In the genomic region with DNA sequence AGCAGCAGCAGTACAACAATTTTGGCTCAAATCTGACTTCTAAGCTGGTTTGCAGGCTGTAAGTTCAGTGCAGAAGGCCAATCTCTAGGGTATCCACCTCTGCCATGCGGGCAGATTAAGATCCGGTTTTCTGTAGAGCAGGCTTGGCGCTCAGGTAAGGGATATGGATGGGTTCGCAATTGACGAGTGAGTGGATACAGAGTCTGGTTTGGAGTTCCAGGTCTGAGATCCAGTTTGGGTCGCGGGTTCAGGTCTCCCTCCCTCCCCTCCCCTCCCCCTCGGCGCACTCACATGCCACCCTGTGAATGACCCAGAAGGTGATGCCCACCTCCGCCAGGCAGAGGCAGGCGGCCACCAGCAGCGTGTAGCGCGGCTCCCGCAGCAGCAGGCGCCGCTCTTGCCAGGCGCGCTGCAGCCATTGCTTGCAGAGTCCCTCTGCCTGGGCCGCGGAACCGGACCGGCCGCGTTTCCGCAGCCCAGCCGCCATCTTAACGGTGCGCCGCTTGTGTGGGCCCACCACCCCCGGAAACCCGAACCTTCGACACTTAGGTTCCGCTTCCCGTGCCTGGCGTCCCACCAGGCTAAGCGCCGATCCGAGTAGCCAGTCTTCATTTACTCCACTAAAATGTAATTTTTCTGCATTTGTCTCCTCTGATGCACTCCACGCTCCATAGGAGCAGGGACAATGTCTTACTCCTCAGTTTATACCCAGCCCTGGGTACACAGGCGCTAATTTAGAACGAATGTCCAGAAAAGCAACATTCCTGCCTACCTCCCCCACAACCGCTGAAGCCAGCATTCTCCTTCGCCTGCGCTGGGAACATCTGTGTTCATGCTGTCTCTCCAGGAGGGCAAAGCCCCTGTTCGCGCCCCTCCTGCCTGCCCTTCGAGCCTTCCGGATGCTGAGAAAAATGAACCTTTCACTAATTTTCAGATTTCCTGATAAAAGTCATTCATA, we compare ENCODE assay signal across 1 cellular context.
TF ChIP-seq lines count a peak whose summit lies in the region.

A gene (minus strand): TSS at position 509 of the 958 bp plus-strand sequence. CDS start 22 bp downstream, at position 487.

TF ChIP-seq in HepG2, 621 proteins besides CTCF, POLR2A, EP300 and RAD21 (continued from another document and continues in another):
- TF ChIP-seq ZNF17 (CRISPR knock-in tag; IDR thresholded peaks at IDR 0.05) (0 out of 2 replicates have a peak, but pooled peaks have one; percentile 59), ZNF672 (CRISPR knock-in tag; IDR thresholded peaks at IDR 0.05) (no peak), ZNF788 (CRISPR knock-in tag; IDR thresholded peaks at IDR 0.05; ENCODE audit: borderline replicate concordance) (peak; percentile 85), EEA1 (CRISPR knock-in tag; IDR thresholded peaks at IDR 0.05; ENCODE audit: borderline replicate concordance) (peak; percentile 89; the same call in 1 of the 2 replicates), RBM22 (optimal IDR thresholded peaks at IDR 0.05; ENCODE audit: low read length) (no peak), CAMTA2 (CRISPR knock-in tag; IDR thresholded peaks at IDR 0.05; ENCODE audit: borderline replicate concordance) (no peak), BRD4 (CRISPR knock-in tag; IDR thresholded peaks at IDR 0.05) (peak; percentile 99), ZNF350 (CRISPR knock-in tag; IDR thresholded peaks at IDR 0.05; ENCODE audit: borderline replicate concordance, low read depth) (no peak; the same call in 1 of the 2 replicates), SAFB2 (CRISPR knock-in tag; IDR thresholded peaks at IDR 0.05; ENCODE audit: borderline replicate concordance, low read depth) (peak; percentile 79), ARNTL (CRISPR knock-in tag; IDR thresholded peaks at IDR 0.05) (no peak), HNRNPH1 (optimal IDR thresholded peaks at IDR 0.05; ENCODE audit: low read depth, low read length) (no peak), MATR3 (CRISPR knock-in tag; IDR thresholded peaks at IDR 0.05) (no peak), BRCA1 (CRISPR knock-in tag; IDR thresholded peaks at IDR 0.05) (peak; percentile 32; the same call in 1 of the 2 replicates), ZFP90 (CRISPR knock-in tag; IDR thresholded peaks at IDR 0.05; ENCODE audit: borderline replicate concordance) (peak; percentile 53; the same call in 1 of the 2 replicates), DNMT1 (CRISPR knock-in tag; IDR thresholded peaks at IDR 0.05) (peak; percentile 94; the same call in 1 of the 2 replicates), ZNF780A (CRISPR knock-in tag; IDR thresholded peaks at IDR 0.05) (no peak; the same call in 1 of the 2 replicates), ZNF737 (CRISPR knock-in tag; IDR thresholded peaks at IDR 0.05; ENCODE audit: borderline replicate concordance) (no peak), ZBTB7A (CRISPR knock-in tag; IDR thresholded peaks at IDR 0.05) (no peak; the same call in 1 of the 2 replicates), ZBTB3 (CRISPR knock-in tag; IDR thresholded peaks at IDR 0.05; ENCODE audit: borderline replicate concordance, low read depth) (peak; percentile 54; the same call in 1 of the 2 replicates), MED1 (CRISPR knock-in tag; IDR thresholded peaks at IDR 0.05) (peak; percentile 65), DR1 (CRISPR knock-in tag; IDR thresholded peaks at IDR 0.05) (peak; percentile 76; the same call in 1 of the 2 replicates), ZNF333 (CRISPR knock-in tag; IDR thresholded peaks at IDR 0.05; ENCODE audit: borderline replicate concordance) (peak; percentile 65; the same call in 1 of the 2 replicates), ZNF207 (IDR thresholded peaks at IDR 0.05; ENCODE audit: borderline replicate concordance) (no peak), HMGA1 (CRISPR knock-in tag; conservative IDR thresholded peaks at IDR 0.05) (no peak), TAF1 (CRISPR knock-in tag; IDR thresholded peaks at IDR 0.05) (peak; percentile 99), ZNF652 (CRISPR knock-in tag; IDR thresholded peaks at IDR 0.05; ENCODE audit: borderline replicate concordance, low read depth) (no peak), KDM1A (CRISPR knock-in tag; IDR thresholded peaks at IDR 0.05) (no peak), HES4 (CRISPR knock-in tag; IDR thresholded peaks at IDR 0.05; ENCODE audit: borderline replicate concordance) (peak; percentile 78; the same call in 1 of the 2 replicates), ZNF709 (CRISPR knock-in tag; IDR thresholded peaks at IDR 0.05) (peak; percentile 76), TOE1 (CRISPR knock-in tag; IDR thresholded peaks at IDR 0.05) (no peak; the same call in 1 of the 2 replicates), NR2F2 (IDR thresholded peaks at IDR 0.05; ENCODE audit: borderline replicate concordance, low read depth) (no peak; the same call in 1 of the 2 replicates), ZNF563 (CRISPR knock-in tag; IDR thresholded peaks at IDR 0.05) (peak; percentile 92), ZFP36L1 (CRISPR knock-in tag; IDR thresholded peaks at IDR 0.05) (no peak; the same call in 1 of the 2 replicates), SCMH1 (CRISPR knock-in tag; IDR thresholded peaks at IDR 0.05; ENCODE audit: borderline replicate concordance) (no peak), NR1H2 (CRISPR knock-in tag; IDR thresholded peaks at IDR 0.05; ENCODE audit: borderline replicate concordance, low read depth) (no peak)
- TF ChIP-seq, protein P1, sequence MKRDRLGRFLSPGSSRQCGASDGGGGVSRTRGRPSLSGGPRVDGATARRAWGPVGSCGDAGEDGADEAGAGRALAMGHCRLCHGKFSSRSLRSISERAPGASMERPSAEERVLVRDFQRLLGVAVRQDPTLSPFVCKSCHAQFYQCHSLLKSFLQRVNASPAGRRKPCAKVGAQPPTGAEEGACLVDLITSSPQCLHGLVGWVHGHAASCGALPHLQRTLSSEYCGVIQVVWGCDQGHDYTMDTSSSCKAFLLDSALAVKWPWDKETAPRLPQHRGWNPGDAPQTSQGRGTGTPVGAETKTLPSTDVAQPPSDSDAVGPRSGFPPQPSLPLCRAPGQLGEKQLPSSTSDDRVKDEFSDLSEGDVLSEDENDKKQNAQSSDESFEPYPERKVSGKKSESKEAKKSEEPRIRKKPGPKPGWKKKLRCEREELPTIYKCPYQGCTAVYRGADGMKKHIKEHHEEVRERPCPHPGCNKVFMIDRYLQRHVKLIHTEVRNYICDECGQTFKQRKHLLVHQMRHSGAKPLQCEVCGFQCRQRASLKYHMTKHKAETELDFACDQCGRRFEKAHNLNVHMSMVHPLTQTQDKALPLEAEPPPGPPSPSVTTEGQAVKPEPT (CRISPR knock-in tag; IDR thresholded peaks at IDR 0.05; ENCODE audit: low read depth) = no peak
- TF ChIP-seq, protein P2, sequence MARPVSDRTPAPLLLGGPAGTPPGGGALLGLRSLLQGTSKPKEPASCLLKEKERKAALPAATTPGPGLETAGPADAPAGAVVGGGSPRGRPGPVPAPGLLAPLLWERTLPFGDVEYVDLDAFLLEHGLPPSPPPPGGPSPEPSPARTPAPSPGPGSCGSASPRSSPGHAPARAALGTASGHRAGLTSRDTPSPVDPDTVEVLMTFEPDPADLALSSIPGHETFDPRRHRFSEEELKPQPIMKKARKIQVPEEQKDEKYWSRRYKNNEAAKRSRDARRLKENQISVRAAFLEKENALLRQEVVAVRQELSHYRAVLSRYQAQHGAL (CRISPR knock-in tag; IDR thresholded peaks at IDR 0.05; ENCODE audit: not compliant biosample characterization) = peak; percentile 84
- TF ChIP-seq, protein P3, sequence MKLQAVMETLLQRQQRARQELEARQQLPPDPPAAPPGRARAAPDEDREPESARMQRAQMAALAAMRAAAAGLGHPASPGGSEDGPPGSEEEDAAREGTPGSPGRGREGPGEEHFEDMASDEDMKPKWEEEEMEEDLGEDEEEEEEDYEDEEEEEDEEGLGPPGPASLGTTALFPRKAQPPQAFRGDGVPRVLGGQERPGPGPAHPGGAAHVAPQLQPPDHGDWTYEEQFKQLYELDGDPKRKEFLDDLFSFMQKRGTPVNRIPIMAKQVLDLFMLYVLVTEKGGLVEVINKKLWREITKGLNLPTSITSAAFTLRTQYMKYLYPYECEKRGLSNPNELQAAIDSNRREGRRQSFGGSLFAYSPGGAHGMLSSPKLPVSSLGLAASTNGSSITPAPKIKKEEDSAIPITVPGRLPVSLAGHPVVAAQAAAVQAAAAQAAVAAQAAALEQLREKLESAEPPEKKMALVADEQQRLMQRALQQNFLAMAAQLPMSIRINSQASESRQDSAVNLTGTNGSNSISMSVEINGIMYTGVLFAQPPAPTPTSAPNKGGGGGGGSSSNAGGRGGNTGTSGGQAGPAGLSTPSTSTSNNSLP (IDR thresholded peaks at IDR 0.05; ENCODE audit: low read depth, low read length) = no peak
- TF ChIP-seq, protein P4, sequence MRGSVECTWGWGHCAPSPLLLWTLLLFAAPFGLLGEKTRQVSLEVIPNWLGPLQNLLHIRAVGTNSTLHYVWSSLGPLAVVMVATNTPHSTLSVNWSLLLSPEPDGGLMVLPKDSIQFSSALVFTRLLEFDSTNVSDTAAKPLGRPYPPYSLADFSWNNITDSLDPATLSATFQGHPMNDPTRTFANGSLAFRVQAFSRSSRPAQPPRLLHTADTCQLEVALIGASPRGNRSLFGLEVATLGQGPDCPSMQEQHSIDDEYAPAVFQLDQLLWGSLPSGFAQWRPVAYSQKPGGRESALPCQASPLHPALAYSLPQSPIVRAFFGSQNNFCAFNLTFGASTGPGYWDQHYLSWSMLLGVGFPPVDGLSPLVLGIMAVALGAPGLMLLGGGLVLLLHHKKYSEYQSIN (CRISPR knock-in tag; IDR thresholded peaks at IDR 0.05; ENCODE audit: borderline replicate concordance) = no peak
- TF ChIP-seq, protein P5, sequence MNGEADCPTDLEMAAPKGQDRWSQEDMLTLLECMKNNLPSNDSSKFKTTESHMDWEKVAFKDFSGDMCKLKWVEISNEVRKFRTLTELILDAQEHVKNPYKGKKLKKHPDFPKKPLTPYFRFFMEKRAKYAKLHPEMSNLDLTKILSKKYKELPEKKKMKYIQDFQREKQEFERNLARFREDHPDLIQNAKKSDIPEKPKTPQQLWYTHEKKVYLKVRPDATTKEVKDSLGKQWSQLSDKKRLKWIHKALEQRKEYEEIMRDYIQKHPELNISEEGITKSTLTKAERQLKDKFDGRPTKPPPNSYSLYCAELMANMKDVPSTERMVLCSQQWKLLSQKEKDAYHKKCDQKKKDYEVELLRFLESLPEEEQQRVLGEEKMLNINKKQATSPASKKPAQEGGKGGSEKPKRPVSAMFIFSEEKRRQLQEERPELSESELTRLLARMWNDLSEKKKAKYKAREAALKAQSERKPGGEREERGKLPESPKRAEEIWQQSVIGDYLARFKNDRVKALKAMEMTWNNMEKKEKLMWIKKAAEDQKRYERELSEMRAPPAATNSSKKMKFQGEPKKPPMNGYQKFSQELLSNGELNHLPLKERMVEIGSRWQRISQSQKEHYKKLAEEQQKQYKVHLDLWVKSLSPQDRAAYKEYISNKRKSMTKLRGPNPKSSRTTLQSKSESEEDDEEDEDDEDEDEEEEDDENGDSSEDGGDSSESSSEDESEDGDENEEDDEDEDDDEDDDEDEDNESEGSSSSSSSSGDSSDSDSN (CRISPR knock-in tag; IDR thresholded peaks at IDR 0.05) = no peak; the same call in 1 of the 2 replicates
- TF ChIP-seq, protein P6, sequence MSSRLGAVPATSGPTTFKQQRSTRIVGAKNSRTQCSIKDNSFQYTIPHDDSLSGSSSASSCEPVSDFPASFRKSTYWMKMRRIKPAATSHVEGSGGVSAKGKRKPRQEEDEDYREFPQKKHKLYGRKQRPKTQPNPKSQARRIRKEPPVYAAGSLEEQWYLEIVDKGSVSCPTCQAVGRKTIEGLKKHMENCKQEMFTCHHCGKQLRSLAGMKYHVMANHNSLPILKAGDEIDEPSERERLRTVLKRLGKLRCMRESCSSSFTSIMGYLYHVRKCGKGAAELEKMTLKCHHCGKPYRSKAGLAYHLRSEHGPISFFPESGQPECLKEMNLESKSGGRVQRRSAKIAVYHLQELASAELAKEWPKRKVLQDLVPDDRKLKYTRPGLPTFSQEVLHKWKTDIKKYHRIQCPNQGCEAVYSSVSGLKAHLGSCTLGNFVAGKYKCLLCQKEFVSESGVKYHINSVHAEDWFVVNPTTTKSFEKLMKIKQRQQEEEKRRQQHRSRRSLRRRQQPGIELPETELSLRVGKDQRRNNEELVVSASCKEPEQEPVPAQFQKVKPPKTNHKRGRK (CRISPR knock-in tag; IDR thresholded peaks at IDR 0.05) = 0 out of 2 replicates have a peak, but pooled peaks have one; percentile 78
- TF ChIP-seq, protein P7, sequence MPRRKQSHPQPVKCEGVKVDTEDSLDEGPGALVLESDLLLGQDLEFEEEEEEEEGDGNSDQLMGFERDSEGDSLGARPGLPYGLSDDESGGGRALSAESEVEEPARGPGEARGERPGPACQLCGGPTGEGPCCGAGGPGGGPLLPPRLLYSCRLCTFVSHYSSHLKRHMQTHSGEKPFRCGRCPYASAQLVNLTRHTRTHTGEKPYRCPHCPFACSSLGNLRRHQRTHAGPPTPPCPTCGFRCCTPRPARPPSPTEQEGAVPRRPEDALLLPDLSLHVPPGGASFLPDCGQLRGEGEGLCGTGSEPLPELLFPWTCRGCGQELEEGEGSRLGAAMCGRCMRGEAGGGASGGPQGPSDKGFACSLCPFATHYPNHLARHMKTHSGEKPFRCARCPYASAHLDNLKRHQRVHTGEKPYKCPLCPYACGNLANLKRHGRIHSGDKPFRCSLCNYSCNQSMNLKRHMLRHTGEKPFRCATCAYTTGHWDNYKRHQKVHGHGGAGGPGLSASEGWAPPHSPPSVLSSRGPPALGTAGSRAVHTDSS (CRISPR knock-in tag; conservative IDR thresholded peaks at IDR 0.05) = peak; percentile 94; the same call in 1 of the 2 replicates
- TF ChIP-seq, protein P8, sequence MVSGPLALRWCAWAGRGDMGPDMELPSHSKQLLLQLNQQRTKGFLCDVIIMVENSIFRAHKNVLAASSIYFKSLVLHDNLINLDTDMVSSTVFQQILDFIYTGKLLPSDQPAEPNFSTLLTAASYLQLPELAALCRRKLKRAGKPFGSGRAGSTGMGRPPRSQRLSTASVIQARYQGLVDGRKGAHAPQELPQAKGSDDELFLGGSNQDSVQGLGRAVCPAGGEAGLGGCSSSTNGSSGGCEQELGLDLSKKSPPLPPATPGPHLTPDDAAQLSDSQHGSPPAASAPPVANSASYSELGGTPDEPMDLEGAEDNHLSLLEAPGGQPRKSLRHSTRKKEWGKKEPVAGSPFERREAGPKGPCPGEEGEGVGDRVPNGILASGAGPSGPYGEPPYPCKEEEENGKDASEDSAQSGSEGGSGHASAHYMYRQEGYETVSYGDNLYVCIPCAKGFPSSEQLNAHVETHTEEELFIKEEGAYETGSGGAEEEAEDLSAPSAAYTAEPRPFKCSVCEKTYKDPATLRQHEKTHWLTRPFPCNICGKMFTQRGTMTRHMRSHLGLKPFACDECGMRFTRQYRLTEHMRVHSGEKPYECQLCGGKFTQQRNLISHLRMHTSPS (CRISPR knock-in tag; IDR thresholded peaks at IDR 0.05; ENCODE audit: low read depth) = no peak
